1 cellular context compared by ENCODE assay signal in genomic region chr17:43803758-43804157, GRCh38.
TF ChIP-seq lines count a peak whose summit lies in the region.

No MANE protein-coding gene starts in this region.

TF ChIP-seq in endothelial cell of umbilical vein, 7 proteins besides CTCF, POLR2A, EP300 and RAD21:
- TF ChIP-seq POLR2AphosphoS5 (IDR thresholded peaks at IDR 0.05; ENCODE audit: insufficient read depth, low read depth, low read length) (peak; percentile 36), EZH2 (IDR thresholded peaks at IDR 0.05; ENCODE audit: borderline replicate concordance, low read depth, low read length, severe bottlenecking) (no peak), FOS (IDR thresholded peaks at IDR 0.05; ENCODE audit: borderline replicate concordance, insufficient read depth, low read length) (peak; percentile 73), MYC (IDR thresholded peaks at IDR 0.05; ENCODE audit: low read depth, low read length) (no peak), JUN (IDR thresholded peaks at IDR 0.05; ENCODE audit: borderline replicate concordance, insufficient read depth, insufficient read length, low read depth) (no peak), GATA2 (IDR thresholded peaks at IDR 0.05; ENCODE audit: insufficient read depth, insufficient read length, low read depth, low read length) (peak; percentile 38), MAX (IDR thresholded peaks at IDR 0.05; ENCODE audit: insufficient read depth, insufficient read length) (no peak)
